ENCODE assay signal across 8 cellular contexts in the genomic region with DNA sequence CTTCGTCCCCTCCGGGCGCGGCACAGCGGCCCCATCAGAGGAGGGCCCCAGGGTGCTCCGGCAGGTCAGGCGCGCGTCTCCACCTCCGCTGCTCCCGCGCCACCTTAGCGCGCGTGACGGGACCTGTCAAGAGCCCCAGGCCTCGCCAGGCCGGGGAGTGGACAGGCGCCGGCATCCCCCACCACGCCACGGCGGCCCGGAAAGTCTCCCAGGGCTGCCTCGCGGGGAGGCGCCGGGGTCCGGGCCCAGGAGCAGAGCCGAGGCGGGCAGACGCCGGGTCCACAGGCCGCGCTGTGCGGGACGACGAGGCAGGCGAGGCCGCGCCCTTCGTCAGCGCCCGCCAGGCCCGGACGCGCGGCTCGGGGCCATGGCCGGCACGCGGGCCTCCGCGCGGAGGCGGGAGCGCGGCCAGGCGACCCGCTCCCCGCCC. TPM values are rescaled to one million over a fixed set of nuclear protein-coding genes. Genes with fewer than 3 reads are reported as not detected.
A peak's percentile ranks its signal among the peaks of the same experiment; 100 is the strongest.
DNase-seq lines count a peak whose midpoint lies in the region; ATAC-seq, FAIRE-seq and TF ChIP-seq lines count a peak whose summit lies in the region.

No MANE protein-coding gene starts in this region.

- H3K4me1 ChIP-seq in A549 = peaks cover 13% of the 10 kb centered on the region; the same call in 2 of the 3 replicates

- peaks cover 52 to 54% (median 53%) of the 10 kb centered on the region in 3 donors for H3K4me1 Mint-ChIP-seq in T-cell

- peak overlapping the region; percentile 68 for H3K4me3 ChIP-seq in A549
- H3K4me3 ChIP-seq in brain microvascular endothelial cell (ENCODE audit: low read depth, low read length) = peak overlapping the region; percentile 72

- H3K27ac ChIP-seq in A549 = peak overlapping the region; percentile 89 to 96
- peak overlapping the region; percentile 91 for H3K27ac ChIP-seq in brain microvascular endothelial cell

- H3K9me3 Mint-ChIP-seq in T-cell = no peaks in the 10 kb centered on the region

- POLR2A ChIA-PET in A549 (lab: Yijun Ruan, JAX) = no interaction called here
- POLR2A ChIA-PET in T-cell (lab: Charles Lee) = no interaction called here

- H3K27me3 ChIP-seq in brain microvascular endothelial cell (replicated peaks) = no peaks in the 10 kb centered on the region

- in situ Hi-C loops in brain microvascular endothelial cell (cut with HindIII; ENCODE audit: low pct_ligation_motif_present, low sequenced_read_pairs) = no loop called here

- CTCF ChIA-PET in A549 (lab: Yijun Ruan, JAX) (no interaction called here), T-cell (lab: Charles Lee) (no interaction called here)

- no peak for TF ChIP-seq RAD21 in A549 (conservative IDR thresholded peaks at IDR 0.05 in 1 of 2, IDR thresholded peaks at IDR 0.05 in 1 of 2)

- H3K9me3 ChIP-seq in A549 = no peaks in the 10 kb centered on the region

- no peaks in the 10 kb centered on the region for H3K27me3 Mint-ChIP-seq in T-cell

- H3K4me3 Mint-ChIP-seq in T-cell = peak overlapping the region; percentile 84 to 87 (median 87)

- peak overlapping the region; percentile 84 for H3K4me2 ChIP-seq in A549

- no peak for TF ChIP-seq EP300 in A549 (IDR thresholded peaks at IDR 0.05)

- FAIRE-seq in A549 (lab: Jason Lieb, UNC) = no peak

- DNase-seq in A549 (ENCODE audit: low read depth in 1 of 2, low spot score in 1 of 2) (peak; percentile 21 to 35), T-cell (peak in 27 of 34 experiments; percentile 2 to 57 (median 21)), brain microvascular endothelial cell (no peak), islet precursor cell (peak; percentile 58), NCI-H1105 treated with DMSO at 0.1 percent for 48 hours (lab: John Stamatoyannopoulos, UW) (no peak)
- peak; percentile 5 to 14 for DNase-seq in stimulated activated CD4-positive, alpha-beta T cell treated with anti-CD3 and anti-CD28 coated beads, Interleukin-15, amount 100 ng/mL, for 48 hours (ENCODE audit: low read depth in 2 of 2)

- TF ChIP-seq POLR2A in A549 (IDR thresholded peaks at IDR 0.05; ENCODE audit: low read length) = no peak

- no peaks in the 10 kb centered on the region for H3K36me3 ChIP-seq in brain microvascular endothelial cell (replicated peaks)

- ATAC-seq in A549 (peak; percentile 44 to 66; a peak in 5 of 6 replicates), GM18907 (IDR thresholded peaks at IDR 0.05; ENCODE audit: unreplicated experiment) (peak; percentile 40), HG03108 (IDR thresholded peaks at IDR 0.05; ENCODE audit: unreplicated experiment) (peak; percentile 32), T-cell (replicated peaks in 1 of 4) (peak; percentile 32 to 43 (median 36))

- H3K27ac Mint-ChIP-seq in T-cell = peak overlapping the region; percentile 79 to 85

- WGBS in A549 (ENCODE audit: missing lambda C conversion rate) = no CpG with 5 or more reads among the region's 61 CpGs

- no peaks in the 10 kb centered on the region for H3K36me3 Mint-ChIP-seq in T-cell

- no peak for TF ChIP-seq CTCF in A549 (IDR thresholded peaks at IDR 0.05)
- no peak for TF ChIP-seq CTCF in brain microvascular endothelial cell (IDR thresholded peaks at IDR 0.05; ENCODE audit: low read depth, low read length, missing control alignments)

TF ChIP-seq in A549, 52 proteins besides CTCF, POLR2A, EP300 and RAD21:
- TF ChIP-seq PHF8 (IDR thresholded peaks at IDR 0.05; ENCODE audit: borderline replicate concordance, low read depth) (0 out of 2 replicates have a peak, but pooled peaks have one; percentile 19), SREBF2 (IDR thresholded peaks at IDR 0.05) (no peak), GATA3 (IDR thresholded peaks at IDR 0.05; ENCODE audit: borderline replicate concordance) (no peak), CBX8 (IDR thresholded peaks at IDR 0.05) (no peak), ZSCAN20 (CRISPR knock-in tag; IDR thresholded peaks at IDR 0.05) (no peak), RNF2 (IDR thresholded peaks at IDR 0.05; ENCODE audit: borderline replicate concordance, low read depth) (no peak), CEBPB (IDR thresholded peaks at IDR 0.05) (no peak), HOXB5 (CRISPR knock-in tag; IDR thresholded peaks at IDR 0.05) (0 out of 2 replicates have a peak, but pooled peaks have one; percentile 14), CHD2 (IDR thresholded peaks at IDR 0.05; ENCODE audit: low read length, partially characterized antibody) (no peak), FOSL2 (IDR thresholded peaks at IDR 0.05) (no peak), FOSL2 (CRISPR knock-in tag; IDR thresholded peaks at IDR 0.05) (no peak), HDAC2 (IDR thresholded peaks at IDR 0.05) (no peak), CBX2 (IDR thresholded peaks at IDR 0.05; ENCODE audit: borderline replicate concordance, low read depth) (no peak)
- TF ChIP-seq, protein P1, sequence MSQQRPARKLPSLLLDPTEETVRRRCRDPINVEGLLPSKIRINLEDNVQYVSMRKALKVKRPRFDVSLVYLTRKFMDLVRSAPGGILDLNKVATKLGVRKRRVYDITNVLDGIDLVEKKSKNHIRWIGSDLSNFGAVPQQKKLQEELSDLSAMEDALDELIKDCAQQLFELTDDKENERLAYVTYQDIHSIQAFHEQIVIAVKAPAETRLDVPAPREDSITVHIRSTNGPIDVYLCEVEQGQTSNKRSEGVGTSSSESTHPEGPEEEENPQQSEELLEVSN (IDR thresholded peaks at IDR 0.05; ENCODE audit: borderline replicate concordance, low read depth) = no peak

RNA-seq across cellular contexts. Expression of a gene that starts 0.5 kb away (rescaled TPM):
- polyA plus RNA-seq in A549 (2011; rRNA removed) (46.3 and 51.2 TPM in 2 replicates), A549 (2017; fragmentation: RNase III; extraction: RNeasy Plus Mini Kit Qiagen cat#74134 plus additional on column Dnase treatment) (14.1 to 15.6 TPM (median 14.1 TPM) in 3 replicates)
- 6.1 and 8.0 TPM in 2 replicates for polyA plus RNA-seq in A549 (2012; cell fraction: cytosol; rRNA removed)
- polyA plus RNA-seq in A549 (2012; cell fraction: nucleus; rRNA removed) = 6.9 and 10.5 TPM in 2 replicates
- polyA minus RNA-seq in A549 (2011; rRNA and poly(A)+ RNA removed) = 82.8 and 93.1 TPM in 2 replicates
- total RNA-seq in T-cell = 10 to 100 TPM; 40.1 to 62.8 (median 57.8) TPM

Comparison
In these comparisons a context has a peak if more than half of its experiments do, and no peak if none do; other contexts are left out.
1. DNase-seq: peak in A549 (2 of 2), T-cell (27 of 34), islet precursor cell (single experiment) and stimulated activated CD4-positive, alpha-beta T cell treated with anti-CD3 and anti-CD28 coated beads, Interleukin-15, amount 100 ng/mL, for 48 hours (2 of 2); none in brain microvascular endothelial cell (single experiment) and NCI-H1105 treated with DMSO at 0.1 percent for 48 hours (single experiment).
2. Peak in every context shown above with its lines, with median percentiles within 50 percentile points of each other: ATAC-seq.